In genomic region chr16:52501746-52502145, GRCh38 we compare ENCODE assay signal across 2 cellular contexts.
TF ChIP-seq lines count a peak whose summit lies in the region.

No MANE protein-coding gene starts in this region.

TF ChIP-seq in HepG2, 621 proteins besides CTCF, POLR2A, EP300 and RAD21 (continued from another document):
- TF ChIP-seq PBX2 (CRISPR knock-in tag; IDR thresholded peaks at IDR 0.05) (no peak), RFX5 (IDR thresholded peaks at IDR 0.05; ENCODE audit: low read depth, low read length) (no peak), MIER2 (CRISPR knock-in tag; IDR thresholded peaks at IDR 0.05) (no peak), HDAC2 (CRISPR knock-in tag; IDR thresholded peaks at IDR 0.05) (no peak), ZXDC (CRISPR knock-in tag; IDR thresholded peaks at IDR 0.05) (no peak), SP5 (CRISPR knock-in tag; IDR thresholded peaks at IDR 0.05; ENCODE audit: borderline replicate concordance, low read depth) (no peak)
- TF ChIP-seq, protein P1, sequence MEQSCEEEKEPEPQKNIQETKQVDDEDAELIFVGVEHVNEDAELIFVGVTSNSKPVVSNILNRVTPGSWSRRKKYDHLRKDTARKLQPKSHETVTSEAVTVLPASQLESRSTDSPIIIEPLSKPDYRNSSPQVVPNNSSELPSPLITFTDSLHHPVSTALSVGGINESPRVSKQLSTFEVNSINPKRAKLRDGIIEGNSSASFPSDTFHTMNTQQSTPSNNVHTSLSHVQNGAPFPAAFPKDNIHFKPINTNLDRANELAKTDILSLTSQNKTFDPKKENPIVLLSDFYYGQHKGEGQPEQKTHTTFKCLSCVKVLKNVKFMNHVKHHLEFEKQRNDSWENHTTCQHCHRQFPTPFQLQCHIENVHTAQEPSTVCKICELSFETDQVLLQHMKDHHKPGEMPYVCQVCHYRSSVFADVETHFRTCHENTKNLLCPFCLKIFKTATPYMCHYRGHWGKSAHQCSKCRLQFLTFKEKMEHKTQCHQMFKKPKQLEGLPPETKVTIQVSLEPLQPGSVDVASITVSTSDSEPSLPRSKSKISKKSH (CRISPR knock-in tag; IDR thresholded peaks at IDR 0.05; ENCODE audit: borderline replicate concordance) = no peak

TF ChIP-seq in WTC11, 78 proteins besides CTCF, POLR2A, EP300 and RAD21 (continued from another document):
- TF ChIP-seq ZBTB43 (CRISPR knock-in tag; IDR thresholded peaks at IDR 0.05) (no peak), ZNF396 (CRISPR knock-in tag; IDR thresholded peaks at IDR 0.05; ENCODE audit: borderline replicate concordance) (no peak), CDX4 (CRISPR knock-in tag; IDR thresholded peaks at IDR 0.05; ENCODE audit: borderline replicate concordance) (no peak), SP1 (CRISPR knock-in tag; conservative IDR thresholded peaks at IDR 0.05) (no peak), ZNF671 (CRISPR knock-in tag; IDR thresholded peaks at IDR 0.05) (no peak), ZNF281 (CRISPR knock-in tag; IDR thresholded peaks at IDR 0.05) (no peak), FOXP1 (CRISPR knock-in tag; IDR thresholded peaks at IDR 0.05; ENCODE audit: borderline replicate concordance) (no peak), ESRRA (CRISPR knock-in tag; IDR thresholded peaks at IDR 0.05; ENCODE audit: borderline replicate concordance) (no peak), CREB1 (CRISPR knock-in tag; IDR thresholded peaks at IDR 0.05) (no peak), GABPB1 (CRISPR knock-in tag; IDR thresholded peaks at IDR 0.05) (no peak)
- TF ChIP-seq, protein P2, sequence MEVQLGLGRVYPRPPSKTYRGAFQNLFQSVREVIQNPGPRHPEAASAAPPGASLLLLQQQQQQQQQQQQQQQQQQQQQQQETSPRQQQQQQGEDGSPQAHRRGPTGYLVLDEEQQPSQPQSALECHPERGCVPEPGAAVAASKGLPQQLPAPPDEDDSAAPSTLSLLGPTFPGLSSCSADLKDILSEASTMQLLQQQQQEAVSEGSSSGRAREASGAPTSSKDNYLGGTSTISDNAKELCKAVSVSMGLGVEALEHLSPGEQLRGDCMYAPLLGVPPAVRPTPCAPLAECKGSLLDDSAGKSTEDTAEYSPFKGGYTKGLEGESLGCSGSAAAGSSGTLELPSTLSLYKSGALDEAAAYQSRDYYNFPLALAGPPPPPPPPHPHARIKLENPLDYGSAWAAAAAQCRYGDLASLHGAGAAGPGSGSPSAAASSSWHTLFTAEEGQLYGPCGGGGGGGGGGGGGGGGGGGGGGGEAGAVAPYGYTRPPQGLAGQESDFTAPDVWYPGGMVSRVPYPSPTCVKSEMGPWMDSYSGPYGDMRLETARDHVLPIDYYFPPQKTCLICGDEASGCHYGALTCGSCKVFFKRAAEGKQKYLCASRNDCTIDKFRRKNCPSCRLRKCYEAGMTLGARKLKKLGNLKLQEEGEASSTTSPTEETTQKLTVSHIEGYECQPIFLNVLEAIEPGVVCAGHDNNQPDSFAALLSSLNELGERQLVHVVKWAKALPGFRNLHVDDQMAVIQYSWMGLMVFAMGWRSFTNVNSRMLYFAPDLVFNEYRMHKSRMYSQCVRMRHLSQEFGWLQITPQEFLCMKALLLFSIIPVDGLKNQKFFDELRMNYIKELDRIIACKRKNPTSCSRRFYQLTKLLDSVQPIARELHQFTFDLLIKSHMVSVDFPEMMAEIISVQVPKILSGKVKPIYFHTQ (CRISPR knock-in tag; IDR thresholded peaks at IDR 0.05) = no peak
- TF ChIP-seq, protein P3, sequence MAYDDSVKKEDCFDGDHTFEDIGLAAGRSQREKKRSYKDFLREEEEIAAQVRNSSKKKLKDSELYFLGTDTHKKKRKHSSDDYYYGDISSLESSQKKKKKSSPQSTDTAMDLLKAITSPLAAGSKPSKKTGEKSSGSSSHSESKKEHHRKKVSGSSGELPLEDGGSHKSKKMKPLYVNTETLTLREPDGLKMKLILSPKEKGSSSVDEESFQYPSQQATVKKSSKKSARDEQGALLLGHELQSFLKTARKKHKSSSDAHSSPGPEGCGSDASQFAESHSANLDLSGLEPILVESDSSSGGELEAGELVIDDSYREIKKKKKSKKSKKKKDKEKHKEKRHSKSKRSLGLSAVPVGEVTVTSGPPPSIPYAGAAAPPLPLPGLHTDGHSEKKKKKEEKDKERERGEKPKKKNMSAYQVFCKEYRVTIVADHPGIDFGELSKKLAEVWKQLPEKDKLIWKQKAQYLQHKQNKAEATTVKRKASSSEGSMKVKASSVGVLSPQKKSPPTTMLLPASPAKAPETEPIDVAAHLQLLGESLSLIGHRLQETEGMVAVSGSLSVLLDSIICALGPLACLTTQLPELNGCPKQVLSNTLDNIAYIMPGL (CRISPR knock-in tag; IDR thresholded peaks at IDR 0.05) = no peak
- TF ChIP-seq, protein P4, sequence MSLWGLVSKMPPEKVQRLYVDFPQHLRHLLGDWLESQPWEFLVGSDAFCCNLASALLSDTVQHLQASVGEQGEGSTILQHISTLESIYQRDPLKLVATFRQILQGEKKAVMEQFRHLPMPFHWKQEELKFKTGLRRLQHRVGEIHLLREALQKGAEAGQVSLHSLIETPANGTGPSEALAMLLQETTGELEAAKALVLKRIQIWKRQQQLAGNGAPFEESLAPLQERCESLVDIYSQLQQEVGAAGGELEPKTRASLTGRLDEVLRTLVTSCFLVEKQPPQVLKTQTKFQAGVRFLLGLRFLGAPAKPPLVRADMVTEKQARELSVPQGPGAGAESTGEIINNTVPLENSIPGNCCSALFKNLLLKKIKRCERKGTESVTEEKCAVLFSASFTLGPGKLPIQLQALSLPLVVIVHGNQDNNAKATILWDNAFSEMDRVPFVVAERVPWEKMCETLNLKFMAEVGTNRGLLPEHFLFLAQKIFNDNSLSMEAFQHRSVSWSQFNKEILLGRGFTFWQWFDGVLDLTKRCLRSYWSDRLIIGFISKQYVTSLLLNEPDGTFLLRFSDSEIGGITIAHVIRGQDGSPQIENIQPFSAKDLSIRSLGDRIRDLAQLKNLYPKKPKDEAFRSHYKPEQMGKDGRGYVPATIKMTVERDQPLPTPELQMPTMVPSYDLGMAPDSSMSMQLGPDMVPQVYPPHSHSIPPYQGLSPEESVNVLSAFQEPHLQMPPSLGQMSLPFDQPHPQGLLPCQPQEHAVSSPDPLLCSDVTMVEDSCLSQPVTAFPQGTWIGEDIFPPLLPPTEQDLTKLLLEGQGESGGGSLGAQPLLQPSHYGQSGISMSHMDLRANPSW (CRISPR knock-in tag; conservative IDR thresholded peaks at IDR 0.05; ENCODE audit: low read depth) = no peak
- TF ChIP-seq, protein P5, sequence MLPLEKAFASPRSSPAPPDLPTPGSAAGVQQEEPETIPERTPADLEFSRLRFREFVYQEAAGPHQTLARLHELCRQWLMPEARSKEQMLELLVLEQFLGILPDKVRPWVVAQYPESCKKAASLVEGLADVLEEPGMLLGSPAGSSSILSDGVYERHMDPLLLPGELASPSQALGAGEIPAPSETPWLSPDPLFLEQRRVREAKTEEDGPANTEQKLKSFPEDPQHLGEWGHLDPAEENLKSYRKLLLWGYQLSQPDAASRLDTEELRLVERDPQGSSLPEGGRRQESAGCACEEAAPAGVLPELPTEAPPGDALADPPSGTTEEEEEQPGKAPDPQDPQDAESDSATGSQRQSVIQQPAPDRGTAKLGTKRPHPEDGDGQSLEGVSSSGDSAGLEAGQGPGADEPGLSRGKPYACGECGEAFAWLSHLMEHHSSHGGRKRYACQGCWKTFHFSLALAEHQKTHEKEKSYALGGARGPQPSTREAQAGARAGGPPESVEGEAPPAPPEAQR (CRISPR knock-in tag; IDR thresholded peaks at IDR 0.05) = no peak
